14 cellular contexts compared by ENCODE assay signal in the genomic region with DNA sequence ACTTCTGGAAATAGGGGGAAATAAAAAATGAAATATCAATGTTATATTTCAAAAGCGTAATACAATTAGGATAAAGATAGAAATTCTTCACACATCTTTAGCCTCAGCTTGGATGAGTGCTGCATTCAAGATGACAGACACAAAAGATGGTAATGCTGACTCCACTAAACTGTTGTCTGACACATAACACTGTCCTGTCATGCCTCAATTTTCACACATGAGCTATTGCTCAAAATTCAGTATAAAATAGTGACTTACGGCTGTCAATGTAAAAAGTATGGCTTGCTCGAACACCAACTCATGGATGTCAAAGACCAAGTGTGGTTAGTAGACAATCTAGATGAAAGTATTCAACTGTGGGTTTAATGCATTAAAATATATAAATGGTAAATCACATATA.
"Had no signal": no experiment of that assay in that cellular context is flagged by ENCODE, and none has a peak within 500 bp of the region (broad histone marks: within the 10 kb centered on the region; RNA-seq: fewer than 3 reads in every experiment).

No MANE protein-coding gene starts in this region.

- H3K9me3 Mint-ChIP-seq: immature natural killer cell; neural crest cell; stimulated activated naive CD8-positive, alpha-beta T cell treated with anti-CD3 and anti-CD28 coated beads, Interleukin-15, amount 100 ng/mL, for 72 hours had no signal

- H3K27me3 Mint-ChIP-seq: naive thymus-derived CD8-positive, alpha-beta T cell; stimulated activated naive CD8-positive, alpha-beta T cell treated with anti-CD3 and anti-CD28 coated beads, Interleukin-15, amount 100 ng/mL, for 72 hours had no signal

- H3K27ac Mint-ChIP-seq: stimulated activated naive CD8-positive, alpha-beta T cell treated with anti-CD3 and anti-CD28 coated beads, Interleukin-15, amount 100 ng/mL, for 72 hours had no signal

- FAIRE-seq: islet of Langerhans, pancreas had no signal

- ATAC-seq: stimulated activated naive CD8-positive, alpha-beta T cell treated with anti-CD3 and anti-CD28 coated beads, Interleukin-15, amount 100 ng/mL, for 72 hours had no signal

- DNase-seq: left lung, lower lobe of right lung, mammary epithelial cell, retina had no signal

- H3K9me3 ChIP-seq: left lung, lower lobe of right lung, pancreas, prostate gland, transverse colon, upper lobe of left lung had no signal

- H3K4me1 ChIP-seq: left lung, lower lobe of right lung, pancreas, prostate gland, transverse colon, upper lobe of left lung had no signal

- H3K27ac ChIP-seq: left lung, lower lobe of right lung, pancreas, prostate gland, skin epidermis, transverse colon, upper lobe of left lung had no signal

- H3K36me3 ChIP-seq: left lung, lower lobe of right lung, pancreas, prostate gland, transverse colon, upper lobe of left lung had no signal

- H3K4me3 Mint-ChIP-seq: neural crest cell; stimulated activated naive CD8-positive, alpha-beta T cell treated with anti-CD3 and anti-CD28 coated beads, Interleukin-15, amount 100 ng/mL, for 72 hours had no signal

- H3K27me3 ChIP-seq: left lung, pancreas, transverse colon, upper lobe of left lung had no signal

- H3K4me3 ChIP-seq: left lung, lower lobe of right lung, pancreas, prostate gland, skin epidermis, transverse colon, upper lobe of left lung had no signal
